In genomic region chr3:149085828-149086231, GRCh38 we compare ENCODE assay signal across 8 cellular contexts. TPM values are rescaled to one million over a fixed set of nuclear protein-coding genes. Genes with fewer than 3 reads are reported as not detected.
DNase-seq lines count a peak whose midpoint lies in the region; ATAC-seq and TF ChIP-seq lines count a peak whose summit lies in the region.

No MANE protein-coding gene starts in this region.

- H3K4me1 ChIP-seq in BLaER1: peaks cover 25% of the 10 kb centered on the region
- peaks cover 19% of the 10 kb centered on the region for H3K4me1 ChIP-seq in body of pancreas
- H3K4me1 ChIP-seq in smooth muscle cell (ENCODE audit: low read depth): peaks cover 11% of the 10 kb centered on the region

- DNase-seq in NCI-H69 (lab: John Stamatoyannopoulos, UW) (peak; percentile 46), body of pancreas (no peak), iPS-NIHi11 (ENCODE audit: low spot score) (peak; percentile 43), smooth muscle cell (lab: John Stamatoyannopoulos, UW; ENCODE audit: unreplicated experiment) (no peak), KG1 (lab: John Stamatoyannopoulos, UW) (no peak)

- H3K4me2 ChIP-seq in BLaER1 (peak overlapping the region; percentile 90), smooth muscle cell (peak overlapping the region; percentile 96)

- peak overlapping the region; percentile 98 for H2AFZ ChIP-seq in smooth muscle cell (ENCODE audit: low read depth)

- H3K36me3 ChIP-seq in BLaER1 (peaks cover 31% of the 10 kb centered on the region; the same call in 1 of the 2 replicates), body of pancreas (replicated peaks in 1 of 2; ENCODE audit: insufficient read depth in 1 of 2, low read depth in 2 of 2) (no peaks in the 10 kb centered on the region), smooth muscle cell (ENCODE audit: low read depth) (no peaks in the 10 kb centered on the region)

- TF ChIP-seq CTCF in body of pancreas (IDR thresholded peaks at IDR 0.05) (no peak), smooth muscle cell (IDR thresholded peaks at IDR 0.05; ENCODE audit: borderline replicate concordance, insufficient read depth, poor library complexity, severe bottlenecking) (no peak)

- peak overlapping the region; percentile 83 for H3K9ac ChIP-seq in BLaER1
- H3K9ac ChIP-seq in smooth muscle cell (ENCODE audit: low read depth): peak overlapping the region; percentile 26

- H4K20me1 ChIP-seq in BLaER1: peaks cover 24% of the 10 kb centered on the region
- H4K20me1 ChIP-seq in smooth muscle cell (ENCODE audit: low read depth): peaks cover 28% of the 10 kb centered on the region

- intact Hi-C loops in body of pancreas (cut with DNase I): no loop called here

- H3K27me3 ChIP-seq in BLaER1: no peaks in the 10 kb centered on the region
- H3K27me3 ChIP-seq in body of pancreas: no peaks in the 10 kb centered on the region
- no peaks in the 10 kb centered on the region for H3K27me3 ChIP-seq in smooth muscle cell (ENCODE audit: low read depth)

- whole genome bisulfite sequencing in body of pancreas, 2 donors: 0 to 2% methylated on average over 19 to 21 of the region's 21 CpGs
- WGBS in smooth muscle cell (ENCODE audit: low lambda C conversion rate): 1% methylated on average over 21 of the region's 21 CpGs

- peak overlapping the region; percentile 68 for H3K27ac ChIP-seq in BLaER1
- peak overlapping the region; percentile 57 to 80 (median 72) for H3K27ac ChIP-seq in body of pancreas
- H3K27ac ChIP-seq in smooth muscle cell (ENCODE audit: low read depth): no peak overlapping the region

- ATAC-seq in GM18502 (IDR thresholded peaks at IDR 0.05; ENCODE audit: poor library complexity, unreplicated experiment) (peak; percentile 41), HG02938 (IDR thresholded peaks at IDR 0.05; ENCODE audit: unreplicated experiment) (peak; percentile 34), body of pancreas (peak; percentile 1)

- H3K79me2 ChIP-seq in smooth muscle cell (ENCODE audit: low read depth): peaks cover 40% of the 10 kb centered on the region

- peak overlapping the region; percentile 79 for H3K4me3 ChIP-seq in BLaER1
- H3K4me3 ChIP-seq in body of pancreas: peak overlapping the region; percentile 33 to 42
- H3K4me3 ChIP-seq in smooth muscle cell: peak overlapping the region; percentile 90

- H3F3A ChIP-seq in smooth muscle cell (ENCODE audit: low read depth): peaks cover 3% of the 10 kb centered on the region

- H3K9me3 ChIP-seq in BLaER1: peaks cover 6% of the 10 kb centered on the region; the same call in 1 of the 2 replicates
- no peaks in the 10 kb centered on the region for H3K9me3 ChIP-seq in body of pancreas
- H3K9me3 ChIP-seq in smooth muscle cell (replicated peaks; ENCODE audit: low read depth): no peaks in the 10 kb centered on the region

- TF ChIP-seq POLR2A in body of pancreas (IDR thresholded peaks at IDR 0.05): no peak

RNA-seq across cellular contexts. Expression of gene HLTF, which starts 0.5 kb away (rescaled TPM):
- total RNA-seq in body of pancreas (10 to 100 TPM; 10.9 to 15.3 TPM), smooth muscle cell (34.9 and 56.3 TPM in 2 replicates)
- polyA plus RNA-seq in smooth muscle cell: 23.2 and 24.2 TPM in 2 replicates

RNA-seq across cellular contexts. Expression of gene HPS3, which starts 43.6 kb away (rescaled TPM):
- total RNA-seq in body of pancreas (10 to 100 TPM; 15.8 to 18.2 TPM), smooth muscle cell (25.4 and 26.0 TPM in 2 replicates)
- 12.3 and 19.7 TPM in 2 replicates for polyA plus RNA-seq in smooth muscle cell

Comparison
In these comparisons a context has a peak if more than half of its experiments do, and no peak if none do; other contexts are left out.
1. H3K4me3 ChIP-seq: peak in every context shown above with its lines; median percentile 90 in smooth muscle cell; 79 in BLaER1; 38 in body of pancreas.
2. DNase-seq: peak in NCI-H69 (single experiment) and iPS-NIHi11 (single experiment); none in body of pancreas (0 of 4), smooth muscle cell (single experiment) and KG1 (single experiment).
3. Peak in every context shown above with its lines, with median percentiles within 50 percentile points of each other: ATAC-seq.